Comparison of ENCODE assay signal across 1 cellular context in the genomic region with DNA sequence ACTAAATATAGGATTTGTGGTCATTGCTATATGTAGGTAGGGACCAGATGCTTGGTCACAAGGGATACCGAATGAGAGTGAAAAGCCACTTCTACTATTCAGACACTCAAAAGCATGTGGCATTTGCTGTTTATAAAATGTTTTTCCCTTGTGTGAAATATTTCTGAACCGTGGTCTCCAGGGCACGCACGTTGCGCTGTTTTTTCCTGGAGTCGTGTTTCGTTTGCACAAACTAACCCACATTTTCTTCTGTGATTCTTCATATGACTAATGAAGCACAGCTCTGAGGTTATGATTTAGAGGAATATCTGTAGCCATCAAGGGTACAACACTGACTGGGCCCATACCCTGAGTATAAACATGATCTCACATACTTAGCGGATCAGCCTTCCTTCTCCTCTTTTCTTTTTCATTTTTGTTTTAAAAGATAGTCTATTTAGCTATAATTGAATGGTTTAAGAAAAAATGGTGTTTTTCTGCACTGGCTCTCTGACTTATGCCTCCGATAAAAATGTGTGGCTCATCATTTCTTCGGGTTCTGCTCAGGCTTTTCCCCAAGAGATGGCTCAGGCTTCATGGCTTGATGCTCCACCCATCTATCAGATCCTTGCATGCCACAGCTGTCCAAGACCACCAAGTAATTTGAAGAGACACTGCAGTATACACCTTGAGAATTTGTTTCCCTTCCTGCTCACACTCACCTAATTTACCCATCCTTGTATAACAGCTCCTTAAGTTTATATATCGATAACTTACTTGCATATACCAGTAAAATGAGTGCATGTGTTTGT.
TF ChIP-seq lines count a peak whose summit lies in the region.

No MANE protein-coding gene starts in this region.

TF ChIP-seq in GM12878, 131 proteins besides CTCF, POLR2A, EP300 and RAD21 (continued from another document and continues in another):
- TF ChIP-seq NKRF (conservative IDR thresholded peaks at IDR 0.05) (0 out of 2 replicates have a peak, but pooled peaks have one; percentile 22), HSF1 (IDR thresholded peaks at IDR 0.05; ENCODE audit: low read depth, low read length) (no peak), ATF7 (IDR thresholded peaks at IDR 0.05; ENCODE audit: low read depth) (peak; percentile 87), ZNF592 (IDR thresholded peaks at IDR 0.05) (peak; percentile 18), BHLHE40 (IDR thresholded peaks at IDR 0.05; ENCODE audit: borderline replicate concordance in 1 of 2, low read depth in 2 of 2, low read length in 1 of 2) (peak; percentile 79 to 85), TBL1XR1 (IDR thresholded peaks at IDR 0.05; ENCODE audit: low read depth, low read length) (0 out of 2 replicates have a peak, but pooled peaks have one; percentile 69), ATF2 (IDR thresholded peaks at IDR 0.05; ENCODE audit: low read length) (peak; percentile 89), EGR1 (IDR thresholded peaks at IDR 0.05; ENCODE audit: borderline replicate concordance in 1 of 2, low read depth in 2 of 2, low read length in 2 of 2) (no peak), NFIC (IDR thresholded peaks at IDR 0.05; ENCODE audit: low read depth, low read length) (peak; percentile 97), MEF2A (IDR thresholded peaks at IDR 0.05; ENCODE audit: insufficient read depth, low read depth, low read length) (peak; percentile 88), BACH1 (IDR thresholded peaks at IDR 0.05; ENCODE audit: borderline replicate concordance) (peak; percentile 84; the same call in 1 of the 2 replicates), CREM (IDR thresholded peaks at IDR 0.05; ENCODE audit: low read depth) (peak; percentile 86), NBN (IDR thresholded peaks at IDR 0.05) (peak; percentile 48; the same call in 1 of the 2 replicates), MYB (IDR thresholded peaks at IDR 0.05; ENCODE audit: borderline replicate concordance, low read depth, low read length) (peak; percentile 37; the same call in 1 of the 2 replicates), FOXM1 (IDR thresholded peaks at IDR 0.05; ENCODE audit: low read depth, low read length) (peak; percentile 96), ZSCAN29 (IDR thresholded peaks at IDR 0.05) (peak; percentile 67; the same call in 1 of the 2 replicates), ZNF622 (IDR thresholded peaks at IDR 0.05) (no peak), EZH2 (IDR thresholded peaks at IDR 0.05; ENCODE audit: borderline replicate concordance, control insufficient read depth, low read depth, low read length) (no peak), JUNB (IDR thresholded peaks at IDR 0.05) (peak; percentile 94), ZNF207 (IDR thresholded peaks at IDR 0.05; ENCODE audit: borderline replicate concordance) (no peak), TCF12 (IDR thresholded peaks at IDR 0.05; ENCODE audit: low read depth, low read length) (peak; percentile 75; the same call in 1 of the 2 replicates), SMARCA5 (IDR thresholded peaks at IDR 0.05) (no peak), PAX8 (IDR thresholded peaks at IDR 0.05) (no peak), STAT1 (conservative IDR thresholded peaks at IDR 0.05) (no peak), CREB1 (IDR thresholded peaks at IDR 0.05; ENCODE audit: low read depth) (peak; percentile 61), IKZF2 (IDR thresholded peaks at IDR 0.05) (peak; percentile 98 to 99), YBX1 (IDR thresholded peaks at IDR 0.05) (no peak)
- TF ChIP-seq, protein P1, sequence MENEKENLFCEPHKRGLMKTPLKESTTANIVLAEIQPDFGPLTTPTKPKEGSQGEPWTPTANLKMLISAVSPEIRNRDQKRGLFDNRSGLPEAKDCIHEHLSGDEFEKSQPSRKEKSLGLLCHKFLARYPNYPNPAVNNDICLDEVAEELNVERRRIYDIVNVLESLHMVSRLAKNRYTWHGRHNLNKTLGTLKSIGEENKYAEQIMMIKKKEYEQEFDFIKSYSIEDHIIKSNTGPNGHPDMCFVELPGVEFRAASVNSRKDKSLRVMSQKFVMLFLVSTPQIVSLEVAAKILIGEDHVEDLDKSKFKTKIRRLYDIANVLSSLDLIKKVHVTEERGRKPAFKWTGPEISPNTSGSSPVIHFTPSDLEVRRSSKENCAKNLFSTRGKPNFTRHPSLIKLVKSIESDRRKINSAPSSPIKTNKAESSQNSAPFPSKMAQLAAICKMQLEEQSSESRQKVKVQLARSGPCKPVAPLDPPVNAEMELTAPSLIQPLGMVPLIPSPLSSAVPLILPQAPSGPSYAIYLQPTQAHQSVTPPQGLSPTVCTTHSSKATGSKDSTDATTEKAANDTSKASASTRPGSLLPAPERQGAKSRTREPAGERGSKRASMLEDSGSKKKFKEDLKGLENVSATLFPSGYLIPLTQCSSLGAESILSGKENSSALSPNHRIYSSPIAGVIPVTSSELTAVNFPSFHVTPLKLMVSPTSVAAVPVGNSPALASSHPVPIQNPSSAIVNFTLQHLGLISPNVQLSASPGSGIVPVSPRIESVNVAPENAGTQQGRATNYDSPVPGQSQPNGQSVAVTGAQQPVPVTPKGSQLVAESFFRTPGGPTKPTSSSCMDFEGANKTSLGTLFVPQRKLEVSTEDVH (IDR thresholded peaks at IDR 0.05; ENCODE audit: low read depth, partially characterized antibody): no peak
- TF ChIP-seq, protein P2, sequence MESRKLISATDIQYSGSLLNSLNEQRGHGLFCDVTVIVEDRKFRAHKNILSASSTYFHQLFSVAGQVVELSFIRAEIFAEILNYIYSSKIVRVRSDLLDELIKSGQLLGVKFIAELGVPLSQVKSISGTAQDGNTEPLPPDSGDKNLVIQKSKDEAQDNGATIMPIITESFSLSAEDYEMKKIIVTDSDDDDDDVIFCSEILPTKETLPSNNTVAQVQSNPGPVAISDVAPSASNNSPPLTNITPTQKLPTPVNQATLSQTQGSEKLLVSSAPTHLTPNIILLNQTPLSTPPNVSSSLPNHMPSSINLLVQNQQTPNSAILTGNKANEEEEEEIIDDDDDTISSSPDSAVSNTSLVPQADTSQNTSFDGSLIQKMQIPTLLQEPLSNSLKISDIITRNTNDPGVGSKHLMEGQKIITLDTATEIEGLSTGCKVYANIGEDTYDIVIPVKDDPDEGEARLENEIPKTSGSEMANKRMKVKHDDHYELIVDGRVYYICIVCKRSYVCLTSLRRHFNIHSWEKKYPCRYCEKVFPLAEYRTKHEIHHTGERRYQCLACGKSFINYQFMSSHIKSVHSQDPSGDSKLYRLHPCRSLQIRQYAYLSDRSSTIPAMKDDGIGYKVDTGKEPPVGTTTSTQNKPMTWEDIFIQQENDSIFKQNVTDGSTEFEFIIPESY (IDR thresholded peaks at IDR 0.05): no peak
- TF ChIP-seq, protein P3, sequence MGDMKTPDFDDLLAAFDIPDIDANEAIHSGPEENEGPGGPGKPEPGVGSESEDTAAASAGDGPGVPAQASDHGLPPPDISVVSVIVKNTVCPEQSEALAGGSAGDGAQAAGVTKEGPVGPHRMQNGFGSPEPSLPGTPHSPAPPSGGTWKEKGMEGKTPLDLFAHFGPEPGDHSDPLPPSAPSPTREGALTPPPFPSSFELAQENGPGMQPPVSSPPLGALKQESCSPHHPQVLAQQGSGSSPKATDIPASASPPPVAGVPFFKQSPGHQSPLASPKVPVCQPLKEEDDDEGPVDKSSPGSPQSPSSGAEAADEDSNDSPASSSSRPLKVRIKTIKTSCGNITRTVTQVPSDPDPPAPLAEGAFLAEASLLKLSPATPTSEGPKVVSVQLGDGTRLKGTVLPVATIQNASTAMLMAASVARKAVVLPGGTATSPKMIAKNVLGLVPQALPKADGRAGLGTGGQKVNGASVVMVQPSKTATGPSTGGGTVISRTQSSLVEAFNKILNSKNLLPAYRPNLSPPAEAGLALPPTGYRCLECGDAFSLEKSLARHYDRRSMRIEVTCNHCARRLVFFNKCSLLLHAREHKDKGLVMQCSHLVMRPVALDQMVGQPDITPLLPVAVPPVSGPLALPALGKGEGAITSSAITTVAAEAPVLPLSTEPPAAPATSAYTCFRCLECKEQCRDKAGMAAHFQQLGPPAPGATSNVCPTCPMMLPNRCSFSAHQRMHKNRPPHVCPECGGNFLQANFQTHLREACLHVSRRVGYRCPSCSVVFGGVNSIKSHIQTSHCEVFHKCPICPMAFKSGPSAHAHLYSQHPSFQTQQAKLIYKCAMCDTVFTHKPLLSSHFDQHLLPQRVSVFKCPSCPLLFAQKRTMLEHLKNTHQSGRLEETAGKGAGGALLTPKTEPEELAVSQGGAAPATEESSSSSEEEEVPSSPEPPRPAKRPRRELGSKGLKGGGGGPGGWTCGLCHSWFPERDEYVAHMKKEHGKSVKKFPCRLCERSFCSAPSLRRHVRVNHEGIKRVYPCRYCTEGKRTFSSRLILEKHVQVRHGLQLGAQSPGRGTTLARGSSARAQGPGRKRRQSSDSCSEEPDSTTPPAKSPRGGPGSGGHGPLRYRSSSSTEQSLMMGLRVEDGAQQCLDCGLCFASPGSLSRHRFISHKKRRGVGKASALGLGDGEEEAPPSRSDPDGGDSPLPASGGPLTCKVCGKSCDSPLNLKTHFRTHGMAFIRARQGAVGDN (IDR thresholded peaks at IDR 0.05): peak; percentile 48; the same call in 1 of the 2 replicates
- TF ChIP-seq, protein P4, sequence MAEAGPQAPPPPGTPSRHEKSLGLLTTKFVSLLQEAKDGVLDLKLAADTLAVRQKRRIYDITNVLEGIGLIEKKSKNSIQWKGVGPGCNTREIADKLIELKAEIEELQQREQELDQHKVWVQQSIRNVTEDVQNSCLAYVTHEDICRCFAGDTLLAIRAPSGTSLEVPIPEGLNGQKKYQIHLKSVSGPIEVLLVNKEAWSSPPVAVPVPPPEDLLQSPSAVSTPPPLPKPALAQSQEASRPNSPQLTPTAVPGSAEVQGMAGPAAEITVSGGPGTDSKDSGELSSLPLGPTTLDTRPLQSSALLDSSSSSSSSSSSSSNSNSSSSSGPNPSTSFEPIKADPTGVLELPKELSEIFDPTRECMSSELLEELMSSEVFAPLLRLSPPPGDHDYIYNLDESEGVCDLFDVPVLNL (IDR thresholded peaks at IDR 0.05; ENCODE audit: low read depth, low read length): no peak
